In the genomic region with DNA sequence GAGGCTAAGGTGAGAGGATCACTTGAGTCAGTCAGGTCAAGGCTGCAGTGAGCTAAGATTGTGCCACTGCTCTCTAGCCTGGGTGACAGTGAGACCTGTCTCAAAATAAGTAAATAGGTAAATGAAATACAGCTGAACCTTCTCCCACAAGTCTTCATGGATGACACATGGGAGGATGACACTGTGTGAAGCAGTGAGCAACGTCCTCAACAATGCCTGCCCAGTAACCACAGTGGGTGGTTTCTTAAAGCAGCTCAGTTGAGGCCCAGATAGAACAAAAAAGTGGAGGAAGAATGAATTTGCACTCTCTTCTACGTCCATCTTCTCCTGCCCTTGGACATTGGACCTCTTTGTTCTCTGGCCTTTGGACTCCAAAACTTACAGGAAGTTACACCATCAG, we compare ENCODE assay signal across 25 cellular contexts.
"Had no signal": no experiment of that assay in that cellular context is flagged by ENCODE, and none has a peak within 500 bp of the region (broad histone marks: within the 10 kb centered on the region; RNA-seq: fewer than 3 reads in every experiment).

No MANE protein-coding gene starts in this region.

- H3K9me3 Mint-ChIP-seq: mesothelial cell of epicardium; stimulated activated naive CD8-positive, alpha-beta T cell treated with anti-CD3 and anti-CD28 coated beads, Interleukin-15, Interleukin-2, amounts not matched to agents 100 ng/mL and 50 ng/mL, for 24 hours had no signal

- DNase-seq: cerebellar nuclear complex; cortex of kidney; effector CD4-positive, alpha-beta T cell; foreskin keratinocyte; hypothalamus; kidney; mesenchymal stem cell; mucosa of descending colon; naive B cell; stimulated activated CD4-positive, alpha-beta T cell treated with anti-CD3 and anti-CD28 coated beads, Interleukin-2, amount 100 ng/mL, for 24 hours; stimulated activated CD4-positive, alpha-beta T cell treated with anti-CD3 and anti-CD28 coated beads, Interleukin-4, amount 100 ng/mL, for 24 hours; stimulated activated naive B cell treated with anti-CD40 and anti-IgM and Interleukin-4, amounts not matched to agents 10 μg/mL and 1 μg/mL and 100 μg/mL, for 72 hours; upper lobe of right lung; uterus had no signal

- H3K27ac ChIP-seq: foreskin keratinocyte, neutrophil, prostate gland, right atrium auricular region, thoracic aorta, upper lobe of right lung, uterus had no signal

- H3K36me3 Mint-ChIP-seq: mesothelial cell of epicardium; natural killer cell treated with Interleukin-12 subunit alpha and Interleukin-12 subunit beta and Interleukin-15 and Interleukin-18, amount 100 ng/mL, for 72 hours; stimulated activated naive B cell treated with anti-CD40 and anti-IgM and Interleukin-4, amounts not matched to agents 10 μg/mL and 1 μg/mL and 100 μg/mL, for 72 hours had no signal

- H3K4me3 Mint-ChIP-seq: mesothelial cell of epicardium; naive B cell; natural killer cell treated with Interleukin-12 subunit alpha and Interleukin-12 subunit beta and Interleukin-15 and Interleukin-18, amount 100 ng/mL, for 72 hours; neural crest cell; stimulated activated naive B cell treated with anti-CD40 and anti-IgM and Interleukin-4, amounts not matched to agents 10 μg/mL and 1 μg/mL and 100 μg/mL, for 72 hours; stimulated activated naive CD8-positive, alpha-beta T cell treated with anti-CD3 and anti-CD28 coated beads, Interleukin-15, Interleukin-2, amounts not matched to agents 100 ng/mL and 50 ng/mL, for 24 hours had no signal

- H3K9me3 ChIP-seq: mucosa of descending colon, neutrophil, prostate gland, right atrium auricular region, thoracic aorta, upper lobe of right lung, uterus had no signal

- H3K4me1 Mint-ChIP-seq: mesothelial cell of epicardium; neural crest cell; stimulated activated naive B cell treated with anti-CD40 and anti-IgM and Interleukin-4, amounts not matched to agents 10 μg/mL and 1 μg/mL and 100 μg/mL, for 72 hours had no signal

- H3K27me3 ChIP-seq: foreskin keratinocyte, right atrium auricular region, tibial nerve, upper lobe of right lung, uterus had no signal

- H3K4me3 ChIP-seq: mucosa of descending colon, prostate gland, right atrium auricular region, thoracic aorta, tibial nerve, upper lobe of right lung, uterus had no signal

- ATAC-seq: foreskin keratinocyte; left lobe of liver; mucosa of descending colon; natural killer cell treated with Interleukin-12 subunit alpha and Interleukin-12 subunit beta and Interleukin-15 and Interleukin-18, amount 100 ng/mL, for 72 hours; sciatic nerve; stimulated activated naive B cell treated with anti-CD40 and anti-IgM and Interleukin-4, amounts not matched to agents 10 μg/mL and 1 μg/mL and 100 μg/mL, for 72 hours; upper lobe of right lung had no signal

- H3K27ac Mint-ChIP-seq: mesothelial cell of epicardium; naive B cell; natural killer cell treated with Interleukin-12 subunit alpha and Interleukin-12 subunit beta and Interleukin-15 and Interleukin-18, amount 100 ng/mL, for 72 hours; stimulated activated naive B cell treated with anti-CD40 and anti-IgM and Interleukin-4, amounts not matched to agents 10 μg/mL and 1 μg/mL and 100 μg/mL, for 72 hours; stimulated activated naive CD8-positive, alpha-beta T cell treated with anti-CD3 and anti-CD28 coated beads, Interleukin-15, Interleukin-2, amounts not matched to agents 100 ng/mL and 50 ng/mL, for 24 hours had no signal

- H3K36me3 ChIP-seq: neutrophil, prostate gland, right atrium auricular region, thoracic aorta, tibial nerve, upper lobe of right lung, uterus had no signal

- H3K4me1 ChIP-seq: foreskin keratinocyte, prostate gland, right atrium auricular region, upper lobe of right lung, uterus had no signal
